In the genomic region with DNA sequence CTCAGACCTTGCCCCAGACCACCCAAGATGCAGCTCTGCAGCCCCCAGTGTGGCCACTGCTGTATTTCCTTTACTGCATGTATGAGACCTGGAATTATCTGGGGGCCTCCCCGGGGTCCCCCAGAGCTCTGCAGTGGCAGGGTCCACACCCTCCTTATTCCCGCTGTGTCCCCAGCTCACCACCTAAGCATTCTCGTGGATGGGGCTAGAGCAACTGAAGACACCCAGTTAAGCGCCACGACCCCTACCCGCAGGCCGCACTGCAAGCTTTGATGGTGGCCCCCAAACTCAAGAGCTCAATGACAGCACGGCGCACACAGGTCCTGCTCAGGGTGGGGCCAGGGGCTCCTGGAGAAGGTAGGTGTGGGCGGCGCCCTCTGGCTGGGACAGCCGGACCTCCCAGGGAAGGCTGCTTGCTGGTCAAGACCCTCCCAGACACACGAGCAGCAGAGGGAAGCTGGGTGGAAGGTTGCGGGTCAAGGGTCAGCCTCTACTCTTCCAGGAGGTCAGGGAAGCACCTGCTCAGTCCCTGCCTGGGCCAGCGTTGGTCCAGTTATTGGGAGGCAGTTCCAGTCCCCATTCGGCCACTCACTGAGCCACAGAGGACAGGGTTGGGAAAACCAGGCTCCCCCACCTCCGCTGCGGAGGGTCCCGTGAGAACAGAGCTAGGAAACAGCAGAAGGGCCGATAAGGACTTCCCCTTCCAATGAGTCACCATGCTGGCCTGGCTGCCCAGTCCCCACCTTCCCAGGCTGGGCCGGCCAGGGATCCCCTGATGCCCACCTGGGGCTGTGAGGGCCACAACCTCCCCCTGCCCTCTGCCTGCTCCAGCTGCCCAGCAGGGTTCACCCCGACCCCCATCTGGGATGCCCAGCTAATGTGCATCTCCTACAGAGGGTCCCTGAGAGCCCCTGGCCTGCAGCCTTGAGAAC, we compare ENCODE assay signal across 2 cellular contexts.
TF ChIP-seq lines count a peak whose summit lies in the region.

No MANE protein-coding gene starts in this region.

TF ChIP-seq in SK-N-SH, 30 proteins besides CTCF, POLR2A, EP300 and RAD21 (continued from another document):
- TF ChIP-seq, protein P1, sequence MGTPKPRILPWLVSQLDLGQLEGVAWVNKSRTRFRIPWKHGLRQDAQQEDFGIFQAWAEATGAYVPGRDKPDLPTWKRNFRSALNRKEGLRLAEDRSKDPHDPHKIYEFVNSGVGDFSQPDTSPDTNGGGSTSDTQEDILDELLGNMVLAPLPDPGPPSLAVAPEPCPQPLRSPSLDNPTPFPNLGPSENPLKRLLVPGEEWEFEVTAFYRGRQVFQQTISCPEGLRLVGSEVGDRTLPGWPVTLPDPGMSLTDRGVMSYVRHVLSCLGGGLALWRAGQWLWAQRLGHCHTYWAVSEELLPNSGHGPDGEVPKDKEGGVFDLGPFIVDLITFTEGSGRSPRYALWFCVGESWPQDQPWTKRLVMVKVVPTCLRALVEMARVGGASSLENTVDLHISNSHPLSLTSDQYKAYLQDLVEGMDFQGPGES (IDR thresholded peaks at IDR 0.05; ENCODE audit: low read depth, low read length), result no peak

TF ChIP-seq in SK-N-SH treated with all-trans-retinoic acid at 6 μM for 48 hours, 23 proteins besides CTCF, POLR2A, EP300 and RAD21 (continued from another document):
- TF ChIP-seq POU6F1 (CRISPR knock-in tag; IDR thresholded peaks at IDR 0.05; ENCODE audit: borderline replicate concordance, low read depth), result no peak
